ENCODE assay signal across 8 cellular contexts in genomic region chr11:118530180-118530682, GRCh38. TPM values are rescaled to one million over a fixed set of nuclear protein-coding genes. Genes with fewer than 3 reads are reported as not detected.
DNase-seq lines count a peak whose midpoint lies in the region; ATAC-seq lines count a peak whose summit lies in the region.

No MANE protein-coding gene starts in this region.

- H3K4me3 ChIP-seq in mesodermal cell (ENCODE audit: extremely low read depth, insufficient read depth, low read length, poor library complexity, severe bottlenecking): peak overlapping the region; percentile 74

- no peaks in the 10 kb centered on the region for H3K27me3 Mint-ChIP-seq in activated CD4-positive, alpha-beta T cell treated with anti-CD3 and anti-CD28 coated beads, Interleukin-2, amount 10 ng/mL, durations not matched to agents 24 days and 14 days

- H3K4me1 ChIP-seq in mesodermal cell (ENCODE audit: control insufficient read depth, insufficient read depth, low read length, poor library complexity, severe bottlenecking): no peaks in the 10 kb centered on the region

- DNase-seq in activated CD4-positive, alpha-beta T cell treated with anti-CD3 and anti-CD28 coated beads, Interleukin-2, amount 10 ng/mL, durations not matched to agents 24 days and 14 days: no peak
- no peak for DNase-seq in activated CD4-positive, alpha-beta T cell treated with anti-CD3 and anti-CD28 coated beads, Interleukin-2, amount 50 U/mL, for 4 hours
- peak; percentile 63 for DNase-seq in NCI-H345 (lab: John Stamatoyannopoulos, UW)
- peak; percentile 71 for DNase-seq in cerebellar cortex (ENCODE audit: low spot score)
- DNase-seq in HCEC 1CT: no peak
- no peak for DNase-seq in AG08395 (ENCODE audit: low spot score)

- H3K27ac Mint-ChIP-seq in activated CD4-positive, alpha-beta T cell treated with anti-CD3 and anti-CD28 coated beads, Interleukin-2, amount 10 ng/mL, durations not matched to agents 24 days and 14 days: peak overlapping the region; percentile 20

- no peaks in the 10 kb centered on the region for H3K9me3 ChIP-seq in mesodermal cell (ENCODE audit: control insufficient read depth, low read length)

- no peaks in the 10 kb centered on the region for H3K9me3 Mint-ChIP-seq in activated CD4-positive, alpha-beta T cell treated with anti-CD3 and anti-CD28 coated beads, Interleukin-2, amount 10 ng/mL, durations not matched to agents 24 days and 14 days

- peaks cover 3% of the 10 kb centered on the region for H3K36me3 Mint-ChIP-seq in activated CD4-positive, alpha-beta T cell treated with anti-CD3 and anti-CD28 coated beads, Interleukin-2, amount 10 ng/mL, durations not matched to agents 24 days and 14 days (ENCODE audit: low read depth)

- H3K4me1 Mint-ChIP-seq in activated CD4-positive, alpha-beta T cell treated with anti-CD3 and anti-CD28 coated beads, Interleukin-2, amount 10 ng/mL, durations not matched to agents 24 days and 14 days: peaks cover 24% of the 10 kb centered on the region

- 11 to 12% methylated on average over 24 to 31 of the region's 31 CpGs for WGBS in mesodermal cell (ENCODE audit: insufficient coverage in 2 of 2), 2 experiments

- H3K4me3 Mint-ChIP-seq in activated CD4-positive, alpha-beta T cell treated with anti-CD3 and anti-CD28 coated beads, Interleukin-2, amount 10 ng/mL, durations not matched to agents 24 days and 14 days: peak overlapping the region; percentile 84

- H3K36me3 ChIP-seq in mesodermal cell (ENCODE audit: control insufficient read depth, insufficient read depth, low read length): peaks cover 15% of the 10 kb centered on the region

- no peak overlapping the region for H3K27ac ChIP-seq in mesodermal cell (ENCODE audit: low read depth, low read length, severe bottlenecking)

- no peak for ATAC-seq in HG02623 (IDR thresholded peaks at IDR 0.05; ENCODE audit: unreplicated experiment)

- intact Hi-C loops in activated CD4-positive, alpha-beta T cell treated with anti-CD3 and anti-CD28 coated beads, Interleukin-2, amount 10 ng/mL, durations not matched to agents 24 days and 14 days (cut with micrococcal nuclease): loop anchor here (1.0 kb wide), 1 partner anchor 36 kb away; no protein-coding TSS in a partner anchor

RNA-seq across cellular contexts. Expression of gene TMEM25, which starts 0.8 kb away (rescaled TPM):
- 13.0 and 14.1 TPM in 2 replicates for total RNA-seq in activated CD4-positive, alpha-beta T cell treated with anti-CD3 and anti-CD28 coated beads, Interleukin-2, amount 10 ng/mL, durations not matched to agents 24 days and 14 days
- polyA plus RNA-seq in mesodermal cell (2013, experiment 1 of 2): 14.3 TPM
- 12.0 TPM for polyA plus RNA-seq in mesodermal cell (2013, experiment 2 of 2)

RNA-seq across cellular contexts. Expression of gene TTC36, which starts 3.0 kb away (rescaled TPM):
- total RNA-seq in activated CD4-positive, alpha-beta T cell treated with anti-CD3 and anti-CD28 coated beads, Interleukin-2, amount 10 ng/mL, durations not matched to agents 24 days and 14 days: 0.38 and 0.65 TPM in 2 replicates
- polyA plus RNA-seq in mesodermal cell (2013, experiment 1 of 2): not detected
- polyA plus RNA-seq in mesodermal cell (2013, experiment 2 of 2): not detected

RNA-seq across cellular contexts. Expression of gene IFT46, which starts 35.5 kb away (rescaled TPM):
- total RNA-seq in activated CD4-positive, alpha-beta T cell treated with anti-CD3 and anti-CD28 coated beads, Interleukin-2, amount 10 ng/mL, durations not matched to agents 24 days and 14 days: 17.6 and 19.1 TPM in 2 replicates
- 19.8 TPM for polyA plus RNA-seq in mesodermal cell (2013, experiment 1 of 2)
- 22.0 TPM for polyA plus RNA-seq in mesodermal cell (2013, experiment 2 of 2)

RNA-seq across cellular contexts. Expression of gene ARCN1, which starts 42.0 kb away (rescaled TPM):
- 147 and 150 TPM in 2 replicates for total RNA-seq in activated CD4-positive, alpha-beta T cell treated with anti-CD3 and anti-CD28 coated beads, Interleukin-2, amount 10 ng/mL, durations not matched to agents 24 days and 14 days
- polyA plus RNA-seq in mesodermal cell (2013, experiment 1 of 2): 239 TPM
- 232 TPM for polyA plus RNA-seq in mesodermal cell (2013, experiment 2 of 2)

Comparison
In these comparisons a context has a peak if more than half of its experiments do, and no peak if none do; other contexts are left out.
1. DNase-seq: peak in NCI-H345 (single experiment) and cerebellar cortex (single experiment); none in activated CD4-positive, alpha-beta T cell treated with anti-CD3 and anti-CD28 coated beads, Interleukin-2, amount 10 ng/mL, durations not matched to agents 24 days and 14 days (single experiment), activated CD4-positive, alpha-beta T cell treated with anti-CD3 and anti-CD28 coated beads, Interleukin-2, amount 50 U/mL, for 4 hours (0 of 2), HCEC 1CT (single experiment) and AG08395 (single experiment).